In genomic region chr9:29439961-29440360, GRCh38 we compare ENCODE assay signal across 1 cellular context.
TF ChIP-seq lines count a peak whose summit lies in the region.

No MANE protein-coding gene starts in this region.

TF ChIP-seq in SK-N-SH, 30 proteins besides CTCF, POLR2A, EP300 and RAD21 (continued from another document):
- TF ChIP-seq ZBTB33 (IDR thresholded peaks at IDR 0.05; ENCODE audit: borderline replicate concordance, low read depth) (no peak), PBX3 (IDR thresholded peaks at IDR 0.05) (peak; percentile 17; the same call in 1 of the 2 replicates), RXRA (IDR thresholded peaks at IDR 0.05; ENCODE audit: borderline replicate concordance, low read depth) (no peak), TCF12 (IDR thresholded peaks at IDR 0.05) (0 out of 2 replicates have a peak, but pooled peaks have one; percentile 23), REST (IDR thresholded peaks at IDR 0.05; ENCODE audit: low read depth, low read length) (no peak), FOSL2 (IDR thresholded peaks at IDR 0.05; ENCODE audit: borderline replicate concordance, low read depth) (peak; percentile 57), MXI1 (IDR thresholded peaks at IDR 0.05; ENCODE audit: low read depth, low read length) (no peak)
TF ChIP-seq in SK-N-SH: peak in this region for 3.
